ENCODE assay signal across 11 cellular contexts in genomic region chr4:112170451-112170993, GRCh38. TPM values are rescaled to one million over a fixed set of nuclear protein-coding genes. Genes with fewer than 3 reads are reported as not detected.
A peak's percentile ranks its signal among the peaks of the same experiment; 100 is the strongest.
DNase-seq lines count a peak whose midpoint lies in the region; ATAC-seq and TF ChIP-seq lines count a peak whose summit lies in the region.
"Had no signal": no experiment of that assay in that cellular context is flagged by ENCODE, and none has a peak within 500 bp of the region (broad histone marks: within the 10 kb centered on the region; RNA-seq: fewer than 3 reads in every experiment).

No MANE protein-coding gene starts in this region.

- peaks cover 46% of the 10 kb centered on the region for H3K36me3 Mint-ChIP-seq in activated T-cell treated with anti-CD3 and anti-CD28 coated beads, Interleukin-2, amount 50 U/mL, for 24 hours (ENCODE audit: low read depth)
- H3K36me3 Mint-ChIP-seq: immature natural killer cell had no signal

- no peaks in the 10 kb centered on the region for H3K36me3 ChIP-seq in skeletal muscle satellite cell (ENCODE audit: insufficient read depth, low read length)

- no peak overlapping the region for H3K4me3 Mint-ChIP-seq in activated T-cell treated with anti-CD3 and anti-CD28 coated beads, Interleukin-2, amount 50 U/mL, for 24 hours
- H3K4me3 Mint-ChIP-seq: immature natural killer cell had no signal

- peak overlapping the region; percentile 56 for H3K9ac ChIP-seq in skeletal muscle satellite cell (ENCODE audit: low read depth, low read length)

- no peaks in the 10 kb centered on the region for H3K27me3 Mint-ChIP-seq in activated T-cell treated with anti-CD3 and anti-CD28 coated beads, Interleukin-2, amount 50 U/mL, for 24 hours

- no peak for ATAC-seq in GM18907 (IDR thresholded peaks at IDR 0.05; ENCODE audit: unreplicated experiment)

- H3K27me3 ChIP-seq in skeletal muscle satellite cell (ENCODE audit: control insufficient read depth, insufficient read depth, low read length) = no peaks in the 10 kb centered on the region

- peak overlapping the region; percentile 50 for H3K27ac Mint-ChIP-seq in activated T-cell treated with anti-CD3 and anti-CD28 coated beads, Interleukin-2, amount 50 U/mL, for 24 hours
- H3K27ac Mint-ChIP-seq: immature natural killer cell had no signal

- peaks cover 53% of the 10 kb centered on the region for H3K4me1 Mint-ChIP-seq in activated T-cell treated with anti-CD3 and anti-CD28 coated beads, Interleukin-2, amount 50 U/mL, for 24 hours (ENCODE audit: low read depth)

- no peak for DNase-seq in activated T-cell treated with anti-CD3 and anti-CD28 coated beads, Interleukin-2, amount 50 U/mL, for 24 hours
- DNase-seq in activated T-cell treated with anti-CD3 and anti-CD28 coated beads for 4 hours (no peak), NCI-H69 (lab: John Stamatoyannopoulos, UW) (peak; percentile 7), epithelial cell of esophagus (ENCODE audit: low read depth) (peak; percentile 93), GDM1 (lab: John Stamatoyannopoulos, UW) (no peak), ureter (ENCODE audit: low spot score) (no peak)
- DNase-seq: immature natural killer cell, KG1 had no signal

- H3K4me3 ChIP-seq in epithelial cell of esophagus (ENCODE audit: low read length) (no peak overlapping the region), skeletal muscle satellite cell (ENCODE audit: low read length) (peak overlapping the region; percentile 26)

- no peak for TF ChIP-seq CTCF in epithelial cell of esophagus (IDR thresholded peaks at IDR 0.05; ENCODE audit: insufficient read depth, low read depth, low read length, missing control alignments)

- H3K4me1 ChIP-seq in skeletal muscle satellite cell (ENCODE audit: control insufficient read depth, insufficient read depth, low read length) = peaks cover 21% of the 10 kb centered on the region

- no peaks in the 10 kb centered on the region for H3K9me3 Mint-ChIP-seq in activated T-cell treated with anti-CD3 and anti-CD28 coated beads, Interleukin-2, amount 50 U/mL, for 24 hours
- H3K9me3 Mint-ChIP-seq: activated naive CD4-positive, alpha-beta T cell treated with anti-CD3 and anti-CD28 coated beads, Interleukin-2, amount 50 U/mL, for 72 hours; immature natural killer cell had no signal

- H3K4me2 ChIP-seq in skeletal muscle satellite cell (ENCODE audit: low read length) = peak overlapping the region; percentile 56

- no peaks in the 10 kb centered on the region for H3K9me3 ChIP-seq in skeletal muscle satellite cell (replicated peaks; ENCODE audit: low read length)

RNA-seq across cellular contexts. Expression of gene FAM241A, which starts 25.3 kb away (rescaled TPM):
- total RNA-seq in skeletal muscle satellite cell (2012; rRNA removed) = 5.0 and 5.6 TPM in 2 replicates
- 5.1 TPM for total RNA-seq in ureter

Comparison
In these comparisons a context has a peak if more than half of its experiments do, and no peak if none do; other contexts are left out.
1. DNase-seq: peak in NCI-H69 (single experiment) and epithelial cell of esophagus (single experiment); none in activated T-cell treated with anti-CD3 and anti-CD28 coated beads, Interleukin-2, amount 50 U/mL, for 24 hours (single experiment), activated T-cell treated with anti-CD3 and anti-CD28 coated beads for 4 hours (single experiment), GDM1 (single experiment) and ureter (single experiment).